ENCODE assay signal across 8 cellular contexts in genomic region chr12:39587247-39587646, GRCh38. TPM values are rescaled to one million over a fixed set of nuclear protein-coding genes. Genes with fewer than 3 reads are reported as not detected.
DNase-seq lines count a peak whose midpoint lies in the region; ATAC-seq and TF ChIP-seq lines count a peak whose summit lies in the region.

No MANE protein-coding gene starts in this region.

- peaks cover 42% of the 10 kb centered on the region for H3K36me3 ChIP-seq in CD4-positive, CD25-positive, alpha-beta regulatory T cell (ENCODE audit: control insufficient read depth, insufficient read depth, low read length)
- no peaks in the 10 kb centered on the region for H3K36me3 ChIP-seq in neural progenitor cell

- no peaks in the 10 kb centered on the region for H4K20me1 ChIP-seq in neural progenitor cell (ENCODE audit: low read depth)

- no peaks in the 10 kb centered on the region for H3K27me3 ChIP-seq in CD4-positive, CD25-positive, alpha-beta regulatory T cell (ENCODE audit: control insufficient read depth, insufficient read depth, low read length)
- no peaks in the 10 kb centered on the region for H3K27me3 ChIP-seq in neural progenitor cell

- no peaks in the 10 kb centered on the region for H3K9me3 ChIP-seq in CD4-positive, CD25-positive, alpha-beta regulatory T cell (ENCODE audit: control insufficient read depth in 2 of 2, low read length in 2 of 2)
- H3K9me3 ChIP-seq in neural progenitor cell (ENCODE audit: low read depth): no peaks in the 10 kb centered on the region

- TF ChIP-seq CTCF in activated CD8-positive, alpha-beta T cell treated with anti-CD3 and anti-CD28 coated beads for 36 hours (IDR thresholded peaks at IDR 0.05): no peak
- TF ChIP-seq CTCF in neural progenitor cell (IDR thresholded peaks at IDR 0.05): peak; percentile 32

- no peaks in the 10 kb centered on the region for H3K4me1 ChIP-seq in CD4-positive, CD25-positive, alpha-beta regulatory T cell (ENCODE audit: control insufficient read depth, insufficient read depth, low read length, poor library complexity, severe bottlenecking)
- no peaks in the 10 kb centered on the region for H3K4me1 ChIP-seq in neural progenitor cell

- H3K9ac ChIP-seq in neural progenitor cell: no peak overlapping the region

- H3K27ac ChIP-seq in CD4-positive, CD25-positive, alpha-beta regulatory T cell (ENCODE audit: insufficient read depth, low read length, poor library complexity, severe bottlenecking): no peak overlapping the region
- H3K27ac ChIP-seq in neural progenitor cell: no peak overlapping the region

- no peak overlapping the region for H3K4me2 ChIP-seq in neural progenitor cell

- ATAC-seq in CD4-positive, CD25-positive, alpha-beta regulatory T cell (ENCODE audit: low read depth in 2 of 2): peak; percentile 68 to 83
- ATAC-seq in GM18858 (IDR thresholded peaks at IDR 0.05; ENCODE audit: unreplicated experiment) (peak; percentile 57), HG03354 (IDR thresholded peaks at IDR 0.05; ENCODE audit: poor library complexity, severe bottlenecking, unreplicated experiment) (peak; percentile 76), HG03097 (IDR thresholded peaks at IDR 0.05; ENCODE audit: low FRiP score, unreplicated experiment) (no peak)
- peak; percentile 69 for ATAC-seq in activated CD8-positive, alpha-beta T cell treated with anti-CD3 and anti-CD28 coated beads for 36 hours

- H3K27me3 Mint-ChIP-seq in CD4-positive, CD25-positive, alpha-beta regulatory T cell: no peaks in the 10 kb centered on the region
- H3K27me3 Mint-ChIP-seq in activated CD8-positive, alpha-beta T cell treated with anti-CD3 and anti-CD28 coated beads for 36 hours: no peaks in the 10 kb centered on the region
- H3K27me3 Mint-ChIP-seq in neural progenitor cell (ENCODE audit: insufficient read depth, low read depth): no peaks in the 10 kb centered on the region

- POLR2A ChIA-PET in activated CD8-positive, alpha-beta T cell treated with anti-CD3 and anti-CD28 coated beads for 36 hours (lab: Charles Lee): interaction anchor here (0.6 kb wide), 1 partner anchor 27 kb away, joined by 3 read pairs; no protein-coding TSS in a partner anchor

- CTCF ChIA-PET in activated CD8-positive, alpha-beta T cell treated with anti-CD3 and anti-CD28 coated beads for 36 hours (lab: Charles Lee): interaction anchor here (0.6 to 1.4 kb wide), 8 partner anchors 9 to 110 kb away, joined by 3 to 6 read pairs (median 3); partner anchors contain the start of gene ABCD2

- DNase-seq in CD4-positive, CD25-positive, alpha-beta regulatory T cell: peak in 2 of 3 donors; percentile 37 to 52
- peak; percentile 24 for DNase-seq in activated CD8-positive, alpha-beta T cell treated with anti-CD3 and anti-CD28 coated beads for 36 hours
- DNase-seq in neural progenitor cell (ENCODE audit: low spot score) (no peak), ecto neural progenitor cell (ENCODE audit: low spot score) (no peak)
- no peak for DNase-seq in stimulated activated CD4-positive, alpha-beta T cell treated with anti-CD3 and anti-CD28 coated beads, Interleukin-12 subunit alpha, Interleukin-12 subunit beta, amount 100 ng/mL, for 4 hours

- intact Hi-C loops in activated CD8-positive, alpha-beta T cell treated with anti-CD3 and anti-CD28 coated beads for 36 hours (cut with micrococcal nuclease): no loop called here

- peaks cover 27% of the 10 kb centered on the region for H3K36me3 Mint-ChIP-seq in CD4-positive, CD25-positive, alpha-beta regulatory T cell
- peaks cover 21% of the 10 kb centered on the region for H3K36me3 Mint-ChIP-seq in activated CD8-positive, alpha-beta T cell treated with anti-CD3 and anti-CD28 coated beads for 36 hours (ENCODE audit: low read depth)
- no peaks in the 10 kb centered on the region for H3K36me3 Mint-ChIP-seq in neural progenitor cell

- H2AFZ ChIP-seq in neural progenitor cell (replicated peaks): no peak overlapping the region

- H3K79me2 ChIP-seq in neural progenitor cell (ENCODE audit: low read depth): no peaks in the 10 kb centered on the region

- peaks cover 0 to 2% (median 0%) of the 10 kb centered on the region in 7 donors for H3K9me3 Mint-ChIP-seq in CD4-positive, CD25-positive, alpha-beta regulatory T cell
- H3K9me3 Mint-ChIP-seq in activated CD8-positive, alpha-beta T cell treated with anti-CD3 and anti-CD28 coated beads for 36 hours: no peaks in the 10 kb centered on the region
- peaks cover 7% of the 10 kb centered on the region for H3K9me3 Mint-ChIP-seq in neural progenitor cell

- H3K4me1 Mint-ChIP-seq in CD4-positive, CD25-positive, alpha-beta regulatory T cell: peaks cover 5 to 18% (median 15%) of the 10 kb centered on the region in 4 donors
- peaks cover 8% of the 10 kb centered on the region for H3K4me1 Mint-ChIP-seq in activated CD8-positive, alpha-beta T cell treated with anti-CD3 and anti-CD28 coated beads for 36 hours (ENCODE audit: low read depth)
- no peaks in the 10 kb centered on the region for H3K4me1 Mint-ChIP-seq in neural progenitor cell

- no peaks in the 10 kb centered on the region for H3F3A ChIP-seq in neural progenitor cell (ENCODE audit: low read depth)

- H3K4me3 ChIP-seq in CD4-positive, CD25-positive, alpha-beta regulatory T cell (ENCODE audit: low read depth, low read length): no peak overlapping the region
- no peak overlapping the region for H3K4me3 ChIP-seq in neural progenitor cell

- no peak overlapping the region for H3K4me3 Mint-ChIP-seq in CD4-positive, CD25-positive, alpha-beta regulatory T cell
- H3K4me3 Mint-ChIP-seq in activated CD8-positive, alpha-beta T cell treated with anti-CD3 and anti-CD28 coated beads for 36 hours: no peak overlapping the region
- no peak overlapping the region for H3K4me3 Mint-ChIP-seq in neural progenitor cell

- no peak overlapping the region for H3K27ac Mint-ChIP-seq in CD4-positive, CD25-positive, alpha-beta regulatory T cell
- no peak overlapping the region for H3K27ac Mint-ChIP-seq in activated CD8-positive, alpha-beta T cell treated with anti-CD3 and anti-CD28 coated beads for 36 hours
- no peak overlapping the region for H3K27ac Mint-ChIP-seq in neural progenitor cell

RNA-seq across cellular contexts. Expression of gene ABCD2, which starts 32.4 kb away (rescaled TPM):
- total RNA-seq in CD4-positive, CD25-positive, alpha-beta regulatory T cell: 8.8 TPM
- 10 to 100 TPM in 1 of 4 donors, 1 to 10 TPM in 3; 6.4 to 11.9 (median 7.9) TPM for polyA plus RNA-seq in CD4-positive, CD25-positive, alpha-beta regulatory T cell
- 1 to 10 TPM; 3.8 to 4.0 TPM for total RNA-seq in activated CD8-positive, alpha-beta T cell treated with anti-CD3 and anti-CD28 coated beads for 36 hours
- 0.04 TPM in 1 of 2 replicates, not detected in the other for total RNA-seq in neural progenitor cell (ENCODE audit: low replicate concordance)

Comparison
In these comparisons a context has a peak if more than half of its experiments do, and no peak if none do; other contexts are left out.
1. DNase-seq: peak in CD4-positive, CD25-positive, alpha-beta regulatory T cell (2 of 3) and activated CD8-positive, alpha-beta T cell treated with anti-CD3 and anti-CD28 coated beads for 36 hours (single experiment); none in neural progenitor cell (single experiment), stimulated activated CD4-positive, alpha-beta T cell treated with anti-CD3 and anti-CD28 coated beads, Interleukin-12 subunit alpha, Interleukin-12 subunit beta, amount 100 ng/mL, for 4 hours (single experiment) and ecto neural progenitor cell (single experiment).